In the genomic region with DNA sequence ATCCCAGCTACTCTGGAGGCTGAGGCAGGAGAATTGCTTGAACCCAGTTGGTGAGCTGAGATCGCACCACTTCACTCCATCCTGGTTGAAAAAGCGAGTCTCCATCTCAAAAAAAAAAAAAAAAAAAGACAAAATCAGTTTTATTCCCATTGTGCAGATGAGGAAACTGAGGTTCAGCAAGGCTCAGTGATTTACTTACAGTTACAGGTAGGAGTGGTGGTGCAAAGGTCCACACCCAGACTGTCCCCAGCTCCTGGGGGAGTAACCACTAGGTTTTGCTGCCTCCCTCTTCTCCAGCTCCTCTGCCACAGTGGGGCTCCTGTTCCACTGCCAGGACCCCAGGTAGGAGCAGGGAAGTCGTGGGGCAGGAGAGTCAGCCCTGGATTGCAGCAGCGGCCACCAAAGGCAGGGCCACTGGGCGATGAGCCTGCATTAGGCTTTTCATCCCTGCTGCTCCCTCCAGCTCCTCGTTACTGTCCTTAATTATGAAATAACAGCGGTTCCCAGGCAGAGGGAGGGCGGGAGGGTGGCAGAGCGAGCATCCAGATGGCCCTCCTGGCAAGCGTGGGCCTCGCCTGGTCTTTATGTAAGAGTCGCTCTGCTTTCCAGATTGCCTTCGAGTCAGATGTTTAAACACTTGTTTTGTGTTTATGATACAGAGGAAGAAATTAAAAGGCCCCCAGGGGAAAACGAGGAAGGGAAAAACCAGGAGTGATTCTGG, we compare ENCODE assay signal across 11 cellular contexts. TPM values are rescaled to one million over a fixed set of nuclear protein-coding genes. Genes with fewer than 3 reads are reported as not detected.
DNase-seq lines count a peak whose midpoint lies in the region; ATAC-seq and TF ChIP-seq lines count a peak whose summit lies in the region.
"Had no signal": no experiment of that assay in that cellular context is flagged by ENCODE, and none has a peak within 500 bp of the region (broad histone marks: within the 10 kb centered on the region; RNA-seq: fewer than 3 reads in every experiment).

No MANE protein-coding gene starts in this region.

- no peak overlapping the region for H3K9ac ChIP-seq in smooth muscle cell (ENCODE audit: low read depth)

- no peak for TF ChIP-seq POLR2A in breast epithelium (IDR thresholded peaks at IDR 0.05)

- H3K27me3 ChIP-seq in smooth muscle cell (ENCODE audit: low read depth) (peaks cover 11% of the 10 kb centered on the region), breast epithelium (no peaks in the 10 kb centered on the region)
- H3K27me3 ChIP-seq: upper lobe of left lung had no signal

- no peaks in the 10 kb centered on the region for H3F3A ChIP-seq in smooth muscle cell (ENCODE audit: low read depth)

- DNase-seq in GM03348 (ENCODE audit: low spot score): peak; percentile 56
- DNase-seq in NCI-H524 treated with DMSO at 0.1 percent for 48 hours (lab: John Stamatoyannopoulos, UW): peak; percentile 97
- DNase-seq in fibroblast of gingiva (ENCODE audit: low read depth): peak; percentile 56
- peak; percentile 33 for DNase-seq in smooth muscle cell (lab: John Stamatoyannopoulos, UW; ENCODE audit: unreplicated experiment)
- DNase-seq in breast epithelium (ENCODE audit: low spot score in 2 of 2): no peak
- DNase-seq in activated T-cell treated with anti-CD3 and anti-CD28 coated beads, Interleukin-2, amount 50 U/mL, for 48 hours: no peak
- DNase-seq in stimulated activated naive CD8-positive, alpha-beta T cell treated with anti-CD3 and anti-CD28 coated beads, Interleukin-15, Interleukin-2, amounts not matched to agents 100 U/mL and 50 U/mL, for 24 hours: no peak
- DNase-seq: activated CD4-positive, alpha-beta T cell treated with anti-CD3 and anti-CD28 coated beads for 1 hour; mesendoderm had no signal

- no peak overlapping the region for H3K4me2 ChIP-seq in smooth muscle cell

- H3K36me3 ChIP-seq in smooth muscle cell (ENCODE audit: low read depth) (no peaks in the 10 kb centered on the region), breast epithelium (no peaks in the 10 kb centered on the region)
- H3K36me3 ChIP-seq: upper lobe of left lung had no signal

- no peak for ATAC-seq in stimulated activated naive CD8-positive, alpha-beta T cell treated with anti-CD3 and anti-CD28 coated beads, Interleukin-15, Interleukin-2, amounts not matched to agents 100 U/mL and 50 U/mL, for 24 hours

- WGBS in smooth muscle cell (ENCODE audit: low lambda C conversion rate): 53% methylated on average over 14 of the region's 14 CpGs

- no peaks in the 10 kb centered on the region for H3K79me2 ChIP-seq in smooth muscle cell (ENCODE audit: low read depth)

- H3K4me1 ChIP-seq in smooth muscle cell (ENCODE audit: low read depth): no peaks in the 10 kb centered on the region
- no peaks in the 10 kb centered on the region for H3K4me1 ChIP-seq in breast epithelium

- H3K9me3 ChIP-seq in smooth muscle cell (replicated peaks; ENCODE audit: low read depth) (no peaks in the 10 kb centered on the region), breast epithelium (peaks cover 0 to 10% of the 10 kb centered on the region in 2 donors)
- H3K9me3 ChIP-seq: upper lobe of left lung had no signal

- intact Hi-C loops in breast epithelium (cut with DNase I; ENCODE audit: low total_unique reads): no loop called here

- TF ChIP-seq CTCF in smooth muscle cell (IDR thresholded peaks at IDR 0.05; ENCODE audit: borderline replicate concordance, insufficient read depth, poor library complexity, severe bottlenecking): no peak
- no peak for TF ChIP-seq CTCF in breast epithelium (IDR thresholded peaks at IDR 0.05)

- H3K4me3 ChIP-seq in smooth muscle cell: no peak overlapping the region
- H3K4me3 ChIP-seq in breast epithelium: no peak overlapping the region
- H3K4me3 ChIP-seq: upper lobe of left lung had no signal

- H3K27ac ChIP-seq in smooth muscle cell (ENCODE audit: low read depth) (no peak overlapping the region), breast epithelium (no peak overlapping the region)

- no peaks in the 10 kb centered on the region for H4K20me1 ChIP-seq in smooth muscle cell (ENCODE audit: low read depth)

- no peak overlapping the region for H2AFZ ChIP-seq in smooth muscle cell (ENCODE audit: low read depth)

RNA-seq across cellular contexts. Expression of gene RASD2, which starts 15.5 kb away (rescaled TPM):
- 0.27 TPM in 1 of 2 replicates, not detected in the other for total RNA-seq in smooth muscle cell
- polyA plus RNA-seq in smooth muscle cell: 0.86 TPM in 1 of 2 replicates, not detected in the other
- total RNA-seq in breast epithelium: 1 to 10 TPM in 1 of 3 donors, under 1 TPM in 2; 0.16 to 1.3 (median 0.88) TPM
- total RNA-seq: dermis microvascular lymphatic vessel endothelial cell had no signal

Comparison
In these comparisons a context has a peak if more than half of its experiments do, and no peak if none do; other contexts are left out.
1. DNase-seq: peak in GM03348 (single experiment), NCI-H524 treated with DMSO at 0.1 percent for 48 hours (single experiment), fibroblast of gingiva (single experiment) and smooth muscle cell (single experiment); none in breast epithelium (0 of 2), activated T-cell treated with anti-CD3 and anti-CD28 coated beads, Interleukin-2, amount 50 U/mL, for 48 hours (0 of 2) and stimulated activated naive CD8-positive, alpha-beta T cell treated with anti-CD3 and anti-CD28 coated beads, Interleukin-15, Interleukin-2, amounts not matched to agents 100 U/mL and 50 U/mL, for 24 hours (single experiment).